ENCODE assay signal across 11 cellular contexts in genomic region chr5:169003721-169004481, GRCh38.
DNase-seq lines count a peak whose midpoint lies in the region; ATAC-seq and TF ChIP-seq lines count a peak whose summit lies in the region.
"Had no signal": no experiment of that assay in that cellular context is flagged by ENCODE, and none has a peak within 500 bp of the region (broad histone marks: within the 10 kb centered on the region; RNA-seq: fewer than 3 reads in every experiment).

No MANE protein-coding gene starts in this region.

- TF ChIP-seq EP300 in suprapubic skin (IDR thresholded peaks at IDR 0.05) = no peak

- in situ Hi-C loops in brain microvascular endothelial cell (cut with HindIII; ENCODE audit: low pct_ligation_motif_present, low sequenced_read_pairs) = no loop called here

- no peaks in the 10 kb centered on the region for H3K36me3 ChIP-seq in brain microvascular endothelial cell (replicated peaks)
- H3K36me3 ChIP-seq in suprapubic skin = no peaks in the 10 kb centered on the region

- no peaks in the 10 kb centered on the region for H3K27me3 ChIP-seq in brain microvascular endothelial cell (replicated peaks)
- no peaks in the 10 kb centered on the region for H3K27me3 ChIP-seq in suprapubic skin

- intact Hi-C loops in activated CD4-positive, alpha-beta T cell treated with anti-CD3 and anti-CD28 coated beads for 36 hours (cut with DNase I, micrococcal nuclease) = no loop called here
- intact Hi-C loops in activated naive CD4-positive, alpha-beta T cell treated with anti-CD3 and anti-CD28 coated beads for 36 hours (cut with micrococcal nuclease) = no loop called here

- ATAC-seq in activated CD4-positive, alpha-beta T cell treated with anti-CD3 and anti-CD28 coated beads for 36 hours = no peak
- ATAC-seq in GM21447 (IDR thresholded peaks at IDR 0.05; ENCODE audit: unreplicated experiment) = no peak

- no peak overlapping the region for H3K4me3 Mint-ChIP-seq in activated CD4-positive, alpha-beta T cell treated with anti-CD3 and anti-CD28 coated beads for 36 hours
- no peak overlapping the region for H3K4me3 Mint-ChIP-seq in activated naive CD4-positive, alpha-beta T cell treated with anti-CD3 and anti-CD28 coated beads for 36 hours
- H3K4me3 Mint-ChIP-seq: immature natural killer cell had no signal

- no peaks in the 10 kb centered on the region for H3K4me1 Mint-ChIP-seq in activated CD4-positive, alpha-beta T cell treated with anti-CD3 and anti-CD28 coated beads for 36 hours
- H3K4me1 Mint-ChIP-seq in activated naive CD4-positive, alpha-beta T cell treated with anti-CD3 and anti-CD28 coated beads for 36 hours (ENCODE audit: low read depth) = no peaks in the 10 kb centered on the region
- H3K4me1 Mint-ChIP-seq: immature natural killer cell had no signal

- H3K9me3 Mint-ChIP-seq in activated CD4-positive, alpha-beta T cell treated with anti-CD3 and anti-CD28 coated beads for 36 hours (ENCODE audit: low read depth) = no peaks in the 10 kb centered on the region
- H3K9me3 Mint-ChIP-seq in activated naive CD4-positive, alpha-beta T cell treated with anti-CD3 and anti-CD28 coated beads for 36 hours = no peaks in the 10 kb centered on the region
- H3K9me3 Mint-ChIP-seq: immature natural killer cell had no signal

- TF ChIP-seq POLR2A in suprapubic skin (IDR thresholded peaks at IDR 0.05) = no peak

- H3K4me3 ChIP-seq in brain microvascular endothelial cell (ENCODE audit: low read depth, low read length) (no peak overlapping the region), suprapubic skin (no peak overlapping the region)

- H3K9me3 ChIP-seq in suprapubic skin = no peaks in the 10 kb centered on the region

- WGBS in suprapubic skin = 67% methylated on average over 9 of the region's 9 CpGs

- peak; percentile 51 for TF ChIP-seq CTCF in brain microvascular endothelial cell (IDR thresholded peaks at IDR 0.05; ENCODE audit: low read depth, low read length, missing control alignments)
- no peak for TF ChIP-seq CTCF in suprapubic skin (IDR thresholded peaks at IDR 0.05)

- DNase-seq in HEK293T (ENCODE audit: extremely low spot score) = peak; percentile 72
- DNase-seq in brain microvascular endothelial cell = no peak
- peak; percentile 62 for DNase-seq in iPS-NIHi7 (ENCODE audit: extremely low spot score)
- no peak for DNase-seq in suprapubic skin (ENCODE audit: low spot score in 2 of 2)
- no peak for DNase-seq in activated CD4-positive, alpha-beta T cell treated with anti-CD3 and anti-CD28 coated beads for 36 hours
- no peak for DNase-seq in activated naive CD4-positive, alpha-beta T cell treated with anti-CD3 and anti-CD28 coated beads for 36 hours
- DNase-seq in NCI-H2227 treated with DMSO at 0.1 percent for 48 hours (lab: John Stamatoyannopoulos, UW) = no peak
- DNase-seq: activated T-cell treated with anti-CD3 and anti-CD28 coated beads for 4 hours; immature natural killer cell; stimulated activated CD8-positive, alpha-beta memory T cell treated with anti-CD3 and anti-CD28 coated beads, Interleukin-4, amount 100 ng/mL, for 48 hours had no signal

- no peaks in the 10 kb centered on the region for H3K36me3 Mint-ChIP-seq in activated CD4-positive, alpha-beta T cell treated with anti-CD3 and anti-CD28 coated beads for 36 hours (ENCODE audit: low read depth)
- H3K36me3 Mint-ChIP-seq in activated naive CD4-positive, alpha-beta T cell treated with anti-CD3 and anti-CD28 coated beads for 36 hours (ENCODE audit: low read depth) = no peaks in the 10 kb centered on the region
- H3K36me3 Mint-ChIP-seq: immature natural killer cell had no signal

- POLR2A ChIA-PET in HEK293T (lab: Yijun Ruan, JAX) = no interaction called here
- POLR2A ChIA-PET in activated CD4-positive, alpha-beta T cell treated with anti-CD3 and anti-CD28 coated beads for 36 hours (lab: Charles Lee) = no interaction called here

- H3K27ac ChIP-seq in brain microvascular endothelial cell (no peak overlapping the region), suprapubic skin (peak overlapping the region; percentile 25)

- H3K27ac Mint-ChIP-seq in activated CD4-positive, alpha-beta T cell treated with anti-CD3 and anti-CD28 coated beads for 36 hours = no peak overlapping the region
- H3K27ac Mint-ChIP-seq in activated naive CD4-positive, alpha-beta T cell treated with anti-CD3 and anti-CD28 coated beads for 36 hours = no peak overlapping the region
- H3K27ac Mint-ChIP-seq: immature natural killer cell had no signal

- H3K27me3 Mint-ChIP-seq in activated CD4-positive, alpha-beta T cell treated with anti-CD3 and anti-CD28 coated beads for 36 hours = peaks cover 13% of the 10 kb centered on the region
- peaks cover 4% of the 10 kb centered on the region for H3K27me3 Mint-ChIP-seq in activated naive CD4-positive, alpha-beta T cell treated with anti-CD3 and anti-CD28 coated beads for 36 hours (ENCODE audit: low read depth)

- peaks cover 19% of the 10 kb centered on the region for H3K4me1 ChIP-seq in suprapubic skin

- CTCF ChIA-PET in HEK293T (lab: Yijun Ruan, JAX) = interaction anchor here (0.9 to 1.6 kb wide), 5 partner anchors 8 to 193 kb away, joined by 3 to 6 read pairs (median 4); no protein-coding TSS in a partner anchor
- CTCF ChIA-PET in activated CD4-positive, alpha-beta T cell treated with anti-CD3 and anti-CD28 coated beads for 36 hours (lab: Charles Lee) = interaction anchor here (0.6 to 0.9 kb wide), 2 partner anchors 75 to 79 kb away, joined by 3 read pairs; no protein-coding TSS in a partner anchor
- CTCF ChIA-PET in activated naive CD4-positive, alpha-beta T cell treated with anti-CD3 and anti-CD28 coated beads for 36 hours (lab: Charles Lee) = interaction anchor here (1.5 kb wide), 2 partner anchors 13 to 17 kb away, joined by 3 to 5 read pairs; no protein-coding TSS in a partner anchor

TF ChIP-seq in HEK293T, 16 proteins besides CTCF, POLR2A, EP300 and RAD21:
- TF ChIP-seq CTBP1 (IDR thresholded peaks at IDR 0.05; ENCODE audit: borderline replicate concordance) (peak; percentile 50; the same call in 1 of the 2 replicates), BHLHE40 (IDR thresholded peaks at IDR 0.05; ENCODE audit: borderline replicate concordance) (no peak), FOXA1 (IDR thresholded peaks at IDR 0.05) (no peak), PKNOX1 (IDR thresholded peaks at IDR 0.05) (peak; percentile 73)

Comparison
In these comparisons a context has a peak if more than half of its experiments do, and no peak if none do; other contexts are left out.
1. DNase-seq: peak in HEK293T (single experiment) and iPS-NIHi7 (single experiment); none in brain microvascular endothelial cell (single experiment), suprapubic skin (0 of 2), activated CD4-positive, alpha-beta T cell treated with anti-CD3 and anti-CD28 coated beads for 36 hours (single experiment), activated naive CD4-positive, alpha-beta T cell treated with anti-CD3 and anti-CD28 coated beads for 36 hours (single experiment) and NCI-H2227 treated with DMSO at 0.1 percent for 48 hours (single experiment).